ENCODE assay signal across 24 cellular contexts in the genomic region with DNA sequence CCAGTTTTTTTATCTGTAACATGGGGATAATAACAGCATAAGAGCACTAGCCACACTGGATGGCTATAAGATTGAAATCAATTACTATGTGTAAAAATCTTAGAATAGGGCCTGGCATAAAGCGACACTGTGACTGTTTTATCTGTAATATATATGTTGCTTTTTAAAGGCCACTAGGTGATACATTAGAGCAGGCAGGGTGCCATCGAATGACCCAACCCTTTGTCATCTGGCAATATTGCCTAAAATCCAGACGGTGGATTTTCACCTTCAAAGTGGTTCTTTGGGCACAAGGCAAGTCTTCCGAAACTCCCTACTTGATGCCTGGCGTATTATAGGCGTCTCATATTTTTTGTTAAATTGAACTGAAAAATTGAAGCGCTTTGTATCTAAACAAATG.
DNase-seq lines count a peak whose midpoint lies in the region; ATAC-seq and TF ChIP-seq lines count a peak whose summit lies in the region.
"Had no signal": no experiment of that assay in that cellular context is flagged by ENCODE, and none has a peak within 500 bp of the region (broad histone marks: within the 10 kb centered on the region; RNA-seq: fewer than 3 reads in every experiment).

No MANE protein-coding gene starts in this region.

- 96% methylated on average over 7 of the region's 7 CpGs for WGBS in mammary epithelial cell (ENCODE audit: low coverage, missing lambda C conversion rate)

- H3K4me2 ChIP-seq in mammary epithelial cell (ENCODE audit: insufficient read depth, low read depth, low read length) = no peak overlapping the region

- peaks cover 64% of the 10 kb centered on the region for H3K4me1 Mint-ChIP-seq in activated CD4-positive, alpha-beta T cell treated with anti-CD3 and anti-CD28 coated beads, Interleukin-2, amount 10 ng/mL, durations not matched to agents 24 days and 14 days
- H3K4me1 Mint-ChIP-seq in MCF 10A (ENCODE audit: insufficient read depth, unreplicated experiment) = no peaks in the 10 kb centered on the region
- H3K4me1 Mint-ChIP-seq in activated T-helper 17 cell treated with anti-CD3 and anti-CD28 coated beads, Interleukin-2, amount 50 U/mL, for 72 hours = peaks cover 44% of the 10 kb centered on the region
- H3K4me1 Mint-ChIP-seq in stimulated activated effector memory CD8-positive, alpha-beta T cell treated with anti-CD3 and anti-CD28 coated beads, Interleukin-12 subunit alpha, Interleukin-12 subunit beta, amount 100 ng/mL, for 72 hours = peaks cover 36% of the 10 kb centered on the region
- H3K4me1 Mint-ChIP-seq: IgD-negative memory B cell had no signal

- no peak overlapping the region for H2AFZ ChIP-seq in mammary epithelial cell (ENCODE audit: low read depth, low read length)

- H3K4me3 Mint-ChIP-seq in activated CD4-positive, alpha-beta T cell treated with anti-CD3 and anti-CD28 coated beads, Interleukin-2, amount 10 ng/mL, durations not matched to agents 24 days and 14 days = peak overlapping the region; percentile 67
- no peak overlapping the region for H3K4me3 Mint-ChIP-seq in MCF 10A (ENCODE audit: unreplicated experiment)
- peak overlapping the region; percentile 70 for H3K4me3 Mint-ChIP-seq in activated T-helper 17 cell treated with anti-CD3 and anti-CD28 coated beads, Interleukin-2, amount 50 U/mL, for 72 hours
- peak overlapping the region; percentile 11 for H3K4me3 Mint-ChIP-seq in stimulated activated effector memory CD8-positive, alpha-beta T cell treated with anti-CD3 and anti-CD28 coated beads, Interleukin-12 subunit alpha, Interleukin-12 subunit beta, amount 100 ng/mL, for 72 hours
- H3K4me3 Mint-ChIP-seq: IgD-negative memory B cell had no signal

- H3K9me3 Mint-ChIP-seq in activated CD4-positive, alpha-beta T cell treated with anti-CD3 and anti-CD28 coated beads, Interleukin-2, amount 10 ng/mL, durations not matched to agents 24 days and 14 days = no peaks in the 10 kb centered on the region
- no peaks in the 10 kb centered on the region for H3K9me3 Mint-ChIP-seq in MCF 10A (ENCODE audit: unreplicated experiment)
- H3K9me3 Mint-ChIP-seq in activated T-helper 17 cell treated with anti-CD3 and anti-CD28 coated beads, Interleukin-2, amount 50 U/mL, for 72 hours = no peaks in the 10 kb centered on the region
- H3K9me3 Mint-ChIP-seq in stimulated activated effector memory CD8-positive, alpha-beta T cell treated with anti-CD3 and anti-CD28 coated beads, Interleukin-12 subunit alpha, Interleukin-12 subunit beta, amount 100 ng/mL, for 72 hours = no peaks in the 10 kb centered on the region
- H3K9me3 Mint-ChIP-seq: CD4-positive, CD25-positive, alpha-beta regulatory T cell; IgD-negative memory B cell had no signal

- peak overlapping the region; percentile 88 for H3K27ac Mint-ChIP-seq in activated CD4-positive, alpha-beta T cell treated with anti-CD3 and anti-CD28 coated beads, Interleukin-2, amount 10 ng/mL, durations not matched to agents 24 days and 14 days
- no peak overlapping the region for H3K27ac Mint-ChIP-seq in MCF 10A (ENCODE audit: low read depth, unreplicated experiment)
- peak overlapping the region; percentile 79 for H3K27ac Mint-ChIP-seq in activated T-helper 17 cell treated with anti-CD3 and anti-CD28 coated beads, Interleukin-2, amount 50 U/mL, for 72 hours
- H3K27ac Mint-ChIP-seq in stimulated activated effector memory CD8-positive, alpha-beta T cell treated with anti-CD3 and anti-CD28 coated beads, Interleukin-12 subunit alpha, Interleukin-12 subunit beta, amount 100 ng/mL, for 72 hours = no peak overlapping the region
- H3K27ac Mint-ChIP-seq: IgD-negative memory B cell had no signal

- TF ChIP-seq CTCF in MCF 10A (IDR thresholded peaks at IDR 0.05; ENCODE audit: unreplicated experiment) (no peak), mammary epithelial cell (conservative IDR thresholded peaks at IDR 0.05 in 1 of 2, IDR thresholded peaks at IDR 0.05 in 1 of 2; ENCODE audit: extremely low read depth in 1 of 2, insufficient read depth in 1 of 2, low read depth in 1 of 2, low read length in 2 of 2) (no peak), WERI-Rb-1 (IDR thresholded peaks at IDR 0.05; ENCODE audit: low read depth, low read length) (no peak)

- in situ Hi-C loops in mammary epithelial cell (cut with MboI; ENCODE audit: low sequenced_read_pairs in 2 of 2) = no loop called here

- H3K36me3 ChIP-seq in mammary epithelial cell (ENCODE audit: insufficient read depth, low read length) = no peaks in the 10 kb centered on the region
- H3K36me3 ChIP-seq in WERI-Rb-1 = no peaks in the 10 kb centered on the region
- H3K36me3 ChIP-seq: BE2C had no signal

- H3K27me3 ChIP-seq in mammary epithelial cell (ENCODE audit: insufficient read depth, low read length) = no peaks in the 10 kb centered on the region
- no peaks in the 10 kb centered on the region for H3K27me3 ChIP-seq in WERI-Rb-1 (ENCODE audit: insufficient read depth, low read depth, severe bottlenecking)
- H3K27me3 ChIP-seq: BE2C had no signal

- no peaks in the 10 kb centered on the region for H3K4me1 ChIP-seq in mammary epithelial cell (ENCODE audit: insufficient read depth, low read length)

- intact Hi-C loops in activated CD4-positive, alpha-beta T cell treated with anti-CD3 and anti-CD28 coated beads, Interleukin-2, amount 10 ng/mL, durations not matched to agents 24 days and 14 days (cut with micrococcal nuclease) = loop anchor here (5.0 to 10.0 kb wide), 2 partner anchors 53 to 96 kb away; no protein-coding TSS in a partner anchor
- intact Hi-C loops in MCF 10A (cut with micrococcal nuclease) (no loop called here), mammary epithelial cell (cut with micrococcal nuclease) (no loop called here)

- no peak overlapping the region for H3K27ac ChIP-seq in mammary epithelial cell (ENCODE audit: insufficient read depth, low read depth, low read length)
- H3K27ac ChIP-seq in WERI-Rb-1 = no peak overlapping the region

- H3K9me3 ChIP-seq in mammary epithelial cell (replicated peaks; ENCODE audit: insufficient read depth, low read length) (no peaks in the 10 kb centered on the region), WERI-Rb-1 (ENCODE audit: severe bottlenecking) (no peaks in the 10 kb centered on the region)
- H3K9me3 ChIP-seq: BE2C, Caco-2 had no signal

- H3K36me3 Mint-ChIP-seq in activated CD4-positive, alpha-beta T cell treated with anti-CD3 and anti-CD28 coated beads, Interleukin-2, amount 10 ng/mL, durations not matched to agents 24 days and 14 days (ENCODE audit: low read depth) = peaks cover 41% of the 10 kb centered on the region
- no peaks in the 10 kb centered on the region for H3K36me3 Mint-ChIP-seq in MCF 10A (ENCODE audit: insufficient read depth, unreplicated experiment)
- peaks cover 21% of the 10 kb centered on the region for H3K36me3 Mint-ChIP-seq in activated T-helper 17 cell treated with anti-CD3 and anti-CD28 coated beads, Interleukin-2, amount 50 U/mL, for 72 hours (ENCODE audit: low read depth)
- H3K36me3 Mint-ChIP-seq in stimulated activated effector memory CD8-positive, alpha-beta T cell treated with anti-CD3 and anti-CD28 coated beads, Interleukin-12 subunit alpha, Interleukin-12 subunit beta, amount 100 ng/mL, for 72 hours = peaks cover 7% of the 10 kb centered on the region
- H3K36me3 Mint-ChIP-seq: CD4-positive, CD25-positive, alpha-beta regulatory T cell; IgD-negative memory B cell had no signal

- H3K27me3 Mint-ChIP-seq in activated CD4-positive, alpha-beta T cell treated with anti-CD3 and anti-CD28 coated beads, Interleukin-2, amount 10 ng/mL, durations not matched to agents 24 days and 14 days = no peaks in the 10 kb centered on the region
- no peaks in the 10 kb centered on the region for H3K27me3 Mint-ChIP-seq in MCF 10A (ENCODE audit: insufficient read depth, unreplicated experiment)
- no peaks in the 10 kb centered on the region for H3K27me3 Mint-ChIP-seq in activated T-helper 17 cell treated with anti-CD3 and anti-CD28 coated beads, Interleukin-2, amount 50 U/mL, for 72 hours
- H3K27me3 Mint-ChIP-seq: CD4-positive, CD25-positive, alpha-beta regulatory T cell; IgD-negative memory B cell had no signal

- POLR2A ChIA-PET in MCF 10A (lab: Yijun Ruan, JAX) = no interaction called here

- no peak overlapping the region for H3K4me3 ChIP-seq in mammary epithelial cell (replicated peaks in 1 of 3; ENCODE audit: insufficient read depth in 1 of 3, low read depth in 2 of 3, low read length in 3 of 3)
- no peak overlapping the region for H3K4me3 ChIP-seq in WERI-Rb-1 (ENCODE audit: low read depth, low read length)

- CTCF ChIA-PET in MCF 10A (lab: Yijun Ruan, JAX) = no interaction called here
- CTCF ChIA-PET in mammary epithelial cell (lab: Charles Lee; ENCODE audit: low non-redundant PET) = no interaction called here

- DNase-seq in activated CD4-positive, alpha-beta T cell treated with anti-CD3 and anti-CD28 coated beads, Interleukin-2, amount 10 ng/mL, durations not matched to agents 24 days and 14 days = no peak
- no peak for DNase-seq in activated CD4-positive, alpha-beta T cell treated with anti-CD3 and anti-CD28 coated beads for 4 hours
- DNase-seq in MCF 10A (ENCODE audit: unreplicated experiment) = peak; percentile 10
- no peak for DNase-seq in mammary epithelial cell
- DNase-seq in stimulated activated effector memory CD8-positive, alpha-beta T cell treated with anti-CD3 and anti-CD28 coated beads, Interleukin-12 subunit alpha, Interleukin-12 subunit beta, amount 100 ng/mL, for 72 hours (ENCODE audit: low spot score in 2 of 2) = no peak
- DNase-seq in WERI-Rb-1 = no peak
- DNase-seq in SHP77 treated with DMSO at 0.1 percent for 48 hours (lab: John Stamatoyannopoulos, UW) = no peak
- DNase-seq: BE2C, Caco-2, DMS153, EL, GOT3, Karpas-422, MM.1S, NCI-H1092, NCI-H1436 treated with DMSO at 0.1 percent for 48 hours, NCI-H2081, NCI-H2171 treated with DMSO at 0.1 percent for 48 hours, NCI-H446 treated with DMSO at 0.1 percent for 48 hours, NCI-H774, Right ventricle myocardium superior had no signal

- H4K20me1 ChIP-seq in mammary epithelial cell (ENCODE audit: insufficient read depth, low read length) = no peaks in the 10 kb centered on the region

- BruUV-seq in MCF 10A (replicated peaks; lab: Mats Ljungman, UMichigan) (no TSS peak), mammary epithelial cell (replicated peaks; lab: Mats Ljungman, UMichigan) (no TSS peak)

- no peak overlapping the region for H3K9ac ChIP-seq in mammary epithelial cell (ENCODE audit: insufficient read depth, low read length)

- dilution Hi-C loops in mammary epithelial cell (cut with HindIII; ENCODE audit: low sequenced_read_pairs) = no loop called here

- H3K79me2 ChIP-seq in mammary epithelial cell (ENCODE audit: insufficient read depth, low read length) = peaks cover 2% of the 10 kb centered on the region

- no peak for ATAC-seq in activated T-helper 17 cell treated with anti-CD3 and anti-CD28 coated beads, Interleukin-2, amount 50 U/mL, for 72 hours (replicated peaks)
- no peak for ATAC-seq in stimulated activated effector memory CD8-positive, alpha-beta T cell treated with anti-CD3 and anti-CD28 coated beads, Interleukin-12 subunit alpha, Interleukin-12 subunit beta, amount 100 ng/mL, for 72 hours

Comparison
In these comparisons a context has a peak if more than half of its experiments do, and no peak if none do; other contexts are left out.
1. H3K27ac Mint-ChIP-seq: peak in activated CD4-positive, alpha-beta T cell treated with anti-CD3 and anti-CD28 coated beads, Interleukin-2, amount 10 ng/mL, durations not matched to agents 24 days and 14 days (single experiment) and activated T-helper 17 cell treated with anti-CD3 and anti-CD28 coated beads, Interleukin-2, amount 50 U/mL, for 72 hours (single experiment); none in MCF 10A (single experiment) and stimulated activated effector memory CD8-positive, alpha-beta T cell treated with anti-CD3 and anti-CD28 coated beads, Interleukin-12 subunit alpha, Interleukin-12 subunit beta, amount 100 ng/mL, for 72 hours (single experiment).